ENCODE assay signal across 30 cellular contexts in genomic region chr1:204896023-204896422, GRCh38.
"Had no signal": no experiment of that assay in that cellular context is flagged by ENCODE, and none has a peak within 500 bp of the region (broad histone marks: within the 10 kb centered on the region; RNA-seq: fewer than 3 reads in every experiment).

No MANE protein-coding gene starts in this region.

- H3K27ac ChIP-seq: body of pancreas, breast epithelium, KMS-11, Peyer's patch, SJSA1 had no signal

- H3K4me3 ChIP-seq: body of pancreas, breast epithelium, Peyer's patch, SJSA1 had no signal

- DNase-seq: activated CD4-positive, alpha-beta T cell treated with anti-CD3 and anti-CD28 coated beads, Interleukin-2, amount 10 ng/mL, durations not matched to agents 24 days and 14 days; activated CD4-positive, alpha-beta T cell treated with anti-CD3 and anti-CD28 coated beads, Interleukin-2, amount 50 U/mL, for 48 hours; activated CD8-positive, alpha-beta T cell treated with anti-CD3 and anti-CD28 coated beads, Interleukin-2, amount 10 ng/mL, durations not matched to agents 7 days and 5 days; activated gamma-delta T cell; activated naive CD4-positive, alpha-beta T cell treated with Interleukin-2 at 50 U/mL for 16 hours; activated naive CD8-positive, alpha-beta T cell treated with anti-CD3 and anti-CD28 coated beads, Interleukin-2, amount 10 ng/mL, durations not matched to agents 7 days and 5 days; activated T-cell treated with anti-CD3 and anti-CD28 coated beads, Interleukin-2, amount 50 U/mL, for 24 hours; amygdala; body of pancreas; MM.1S; MV-4-11; NCI-H1092 treated with DMSO at 0.1 percent for 48 hours; NCI-H1417; NCI-H146; NCI-H187; NCI-H2029 treated with DMSO at 0.1 percent for 48 hours; NCI-H2107; NCI-H2171; NCI-H510A; NCI-H526; NCI-H748 treated with DMSO at 0.1 percent for 48 hours; NK-92 treated with Interleukin-12 subunit alpha and Interleukin-12 subunit beta, amount 100 ng/mL, for 24 hours; PC-3; Peyer's patch; RPMI8226; SHP77 treated with DMSO at 0.1 percent for 48 hours; SK-N-SH had no signal

- ATAC-seq: activated CD8-positive, alpha-beta T cell treated with anti-CD3 and anti-CD28 coated beads, Interleukin-2, amount 10 ng/mL, durations not matched to agents 7 days and 5 days; body of pancreas; PC-3 had no signal

- H3K27me3 ChIP-seq: body of pancreas, breast epithelium, Peyer's patch had no signal
